32 cellular contexts compared by ENCODE assay signal in the genomic region with DNA sequence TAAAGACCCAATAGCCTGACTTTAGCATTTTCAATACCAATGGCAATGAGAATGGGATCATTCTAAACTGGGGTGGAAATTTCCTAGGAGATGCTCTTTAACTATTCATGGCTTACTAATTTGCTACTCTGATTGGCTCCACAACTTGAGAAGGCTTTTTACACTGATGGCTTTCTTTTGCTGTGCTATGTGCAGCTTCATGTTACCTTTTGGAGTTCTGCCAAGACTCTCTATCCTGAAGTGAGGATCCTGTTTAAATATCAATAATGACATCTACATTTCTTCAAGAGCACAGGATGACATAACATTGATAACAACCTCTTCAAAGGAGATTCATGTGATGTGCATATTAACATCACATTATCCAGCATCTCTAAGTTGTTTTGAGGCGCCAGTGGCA. TPM values are rescaled to one million over a fixed set of nuclear protein-coding genes. Genes with fewer than 3 reads are reported as not detected.
DNase-seq lines count a peak whose midpoint lies in the region; ATAC-seq and TF ChIP-seq lines count a peak whose summit lies in the region.
"Had no signal": no experiment of that assay in that cellular context is flagged by ENCODE, and none has a peak within 500 bp of the region (broad histone marks: within the 10 kb centered on the region; RNA-seq: fewer than 3 reads in every experiment).

No MANE protein-coding gene starts in this region.

- intact Hi-C loops in dendritic cell treated with granulocyte-macrophage colony-stimulating factor and Interleukin-4, amounts not matched to agents 40 ng/mL and 50 ng/mL, for 4 days (cut with micrococcal nuclease), result loop anchor here (10.0 kb wide), 1 partner anchor 116 kb away; no protein-coding TSS in a partner anchor

- H3K4me1 Mint-ChIP-seq in dendritic cell treated with granulocyte-macrophage colony-stimulating factor and Interleukin-4, amounts not matched to agents 40 ng/mL and 50 ng/mL, for 4 days (ENCODE audit: low read depth), result peaks cover 44% of the 10 kb centered on the region
- H3K4me1 Mint-ChIP-seq in activated CD4-positive, alpha-beta memory T cell treated with anti-CD3 and anti-CD28 coated beads, Interleukin-2, amount 10 ng/mL, durations not matched to agents 7 days and 5 days, result peaks cover 16% of the 10 kb centered on the region
- H3K4me1 Mint-ChIP-seq in chondrocyte (ENCODE audit: low read depth), result no peaks in the 10 kb centered on the region
- H3K4me1 Mint-ChIP-seq: mesothelial cell of epicardium, naive B cell had no signal

- POLR2A ChIA-PET in activated CD4-positive, alpha-beta memory T cell treated with anti-CD3 and anti-CD28 coated beads, Interleukin-2, amount 10 ng/mL, durations not matched to agents 7 days and 5 days (lab: Charles Lee), result no interaction called here

- TF ChIP-seq CTCF in chondrocyte (IDR thresholded peaks at IDR 0.05), result no peak

- H3K27me3 Mint-ChIP-seq in dendritic cell treated with granulocyte-macrophage colony-stimulating factor and Interleukin-4, amounts not matched to agents 40 ng/mL and 50 ng/mL, for 4 days, result peaks cover 13% of the 10 kb centered on the region
- peaks cover 12% of the 10 kb centered on the region for H3K27me3 Mint-ChIP-seq in activated CD4-positive, alpha-beta memory T cell treated with anti-CD3 and anti-CD28 coated beads, Interleukin-2, amount 10 ng/mL, durations not matched to agents 7 days and 5 days
- peaks cover 32% of the 10 kb centered on the region for H3K27me3 Mint-ChIP-seq in chondrocyte (ENCODE audit: low read depth)
- H3K27me3 Mint-ChIP-seq: activated CD4-positive, alpha-beta memory T cell treated with anti-CD3 and anti-CD28 coated beads for 36 hours; central memory CD8-positive, alpha-beta T cell had no signal

- DNase-seq in NCI-H1436 (lab: John Stamatoyannopoulos, UW) (peak; percentile 5), NCI-H1436 treated with DMSO at 0.1 percent for 48 hours (lab: John Stamatoyannopoulos, UW) (no peak), LHCN-M2 (ENCODE audit: low read depth) (peak; percentile 2), NCI-H345 (lab: John Stamatoyannopoulos, UW) (peak; percentile 84), chondrocyte (ENCODE audit: low spot score) (no peak)
- no peak for DNase-seq in activated CD4-positive, alpha-beta memory T cell treated with anti-CD3 and anti-CD28 coated beads, Interleukin-2, amount 10 ng/mL, durations not matched to agents 7 days and 5 days
- DNase-seq: activated CD4-positive, alpha-beta memory T cell treated with anti-CD3 and anti-CD28 coated beads for 36 hours; activated CD4-positive, alpha-beta T cell treated with anti-CD3 and anti-CD28 coated beads for 1 hour; activated CD8-positive, alpha-beta memory T cell treated with anti-CD3 and anti-CD28 coated beads, Interleukin-2, amount 50 U/mL, for 48 hours; activated naive CD4-positive, alpha-beta T cell treated with Interleukin-2 at 50 U/mL for 16 hours; AML-193; CD4-positive, CD25-positive, alpha-beta regulatory T cell; foreskin keratinocyte; heart right ventricle; kidney glomerular epithelial cell; naive B cell; NCI-H226; right cardiac atrium; Right ventricle myocardium superior; stimulated activated naive CD4-positive, alpha-beta T cell had no signal

- H3K36me3 Mint-ChIP-seq in dendritic cell treated with granulocyte-macrophage colony-stimulating factor and Interleukin-4, amounts not matched to agents 40 ng/mL and 50 ng/mL, for 4 days (ENCODE audit: low read depth), result no peaks in the 10 kb centered on the region
- H3K36me3 Mint-ChIP-seq in activated CD4-positive, alpha-beta memory T cell treated with anti-CD3 and anti-CD28 coated beads, Interleukin-2, amount 10 ng/mL, durations not matched to agents 7 days and 5 days (ENCODE audit: low read depth), result no peaks in the 10 kb centered on the region
- H3K36me3 Mint-ChIP-seq in chondrocyte (ENCODE audit: low read depth), result peaks cover 1% of the 10 kb centered on the region
- H3K36me3 Mint-ChIP-seq: activated CD4-positive, alpha-beta memory T cell treated with anti-CD3 and anti-CD28 coated beads for 36 hours; CD4-positive, CD25-positive, alpha-beta regulatory T cell; mesothelial cell of epicardium had no signal

- ATAC-seq in GM18520 (IDR thresholded peaks at IDR 0.05; ENCODE audit: unreplicated experiment), result no peak
- ATAC-seq: A549, foreskin keratinocyte, GM12878, heart right ventricle, right cardiac atrium had no signal

- peak overlapping the region; percentile 21 for H3K27ac Mint-ChIP-seq in dendritic cell treated with granulocyte-macrophage colony-stimulating factor and Interleukin-4, amounts not matched to agents 40 ng/mL and 50 ng/mL, for 4 days
- no peak overlapping the region for H3K27ac Mint-ChIP-seq in activated CD4-positive, alpha-beta memory T cell treated with anti-CD3 and anti-CD28 coated beads, Interleukin-2, amount 10 ng/mL, durations not matched to agents 7 days and 5 days
- H3K27ac Mint-ChIP-seq in chondrocyte (ENCODE audit: unreplicated experiment), result no peak overlapping the region
- H3K27ac Mint-ChIP-seq: activated CD4-positive, alpha-beta memory T cell treated with anti-CD3 and anti-CD28 coated beads for 36 hours; activated T-helper 1 cell treated with anti-CD3 and anti-CD28 coated beads, Interleukin-12 subunit alpha, Interleukin-12 subunit beta, Interleukin-2, Interleukin-4 antibody, amounts not matched to agents 30 ng/mL and 10 ng/mL and 1 ng/mL, durations not matched to agents 14 hours and 24 hours and 36 hours; mesothelial cell of epicardium; naive B cell had no signal

- no peak overlapping the region for H3K4me3 Mint-ChIP-seq in dendritic cell treated with granulocyte-macrophage colony-stimulating factor and Interleukin-4, amounts not matched to agents 40 ng/mL and 50 ng/mL, for 4 days
- no peak overlapping the region for H3K4me3 Mint-ChIP-seq in activated CD4-positive, alpha-beta memory T cell treated with anti-CD3 and anti-CD28 coated beads, Interleukin-2, amount 10 ng/mL, durations not matched to agents 7 days and 5 days
- no peak overlapping the region for H3K4me3 Mint-ChIP-seq in chondrocyte (ENCODE audit: unreplicated experiment)
- H3K4me3 Mint-ChIP-seq: activated CD4-positive, alpha-beta memory T cell treated with anti-CD3 and anti-CD28 coated beads for 36 hours; activated T-helper 1 cell treated with anti-CD3 and anti-CD28 coated beads, Interleukin-12 subunit alpha, Interleukin-12 subunit beta, Interleukin-2, Interleukin-4 antibody, amounts not matched to agents 30 ng/mL and 10 ng/mL and 1 ng/mL, durations not matched to agents 14 hours and 24 hours and 36 hours; CD4-positive, CD25-positive, alpha-beta regulatory T cell; central memory CD8-positive, alpha-beta T cell; mesothelial cell of epicardium; naive B cell had no signal

- CTCF ChIA-PET in activated CD4-positive, alpha-beta memory T cell treated with anti-CD3 and anti-CD28 coated beads, Interleukin-2, amount 10 ng/mL, durations not matched to agents 7 days and 5 days (lab: Charles Lee), result no interaction called here

- no peaks in the 10 kb centered on the region for H3K9me3 Mint-ChIP-seq in dendritic cell treated with granulocyte-macrophage colony-stimulating factor and Interleukin-4, amounts not matched to agents 40 ng/mL and 50 ng/mL, for 4 days
- no peaks in the 10 kb centered on the region for H3K9me3 Mint-ChIP-seq in activated CD4-positive, alpha-beta memory T cell treated with anti-CD3 and anti-CD28 coated beads, Interleukin-2, amount 10 ng/mL, durations not matched to agents 7 days and 5 days
- H3K9me3 Mint-ChIP-seq in chondrocyte (ENCODE audit: low read depth), result peaks cover 7% of the 10 kb centered on the region

RNA-seq across cellular contexts. Expression of a gene that starts 43.4 kb away (rescaled TPM):
- total RNA-seq in LHCN-M2 (2014; rRNA removed) (not detected in 2 replicates), chondrocyte (not detected in 3 replicates)
- polyA plus RNA-seq in LHCN-M2 (2012), result not detected
- total RNA-seq in activated CD4-positive, alpha-beta memory T cell treated with anti-CD3 and anti-CD28 coated beads, Interleukin-2, amount 10 ng/mL, durations not matched to agents 7 days and 5 days, result 100 to 1,000 TPM; 109 to 111 TPM
- total RNA-seq: dermis microvascular lymphatic vessel endothelial cell, esophagus muscularis mucosa, foreskin keratinocyte, H1, mesothelial cell of epicardium, Right ventricle myocardium superior, smooth muscle cell, suprapubic skin had no signal
- polyA plus RNA-seq: A549, foreskin keratinocyte, right cardiac atrium, smooth muscle cell had no signal

Comparison
In these comparisons a context has a peak if more than half of its experiments do, and no peak if none do; other contexts are left out.
1. DNase-seq: peak in NCI-H1436 (single experiment), LHCN-M2 (single experiment) and NCI-H345 (single experiment); none in NCI-H1436 treated with DMSO at 0.1 percent for 48 hours (single experiment), activated CD4-positive, alpha-beta memory T cell treated with anti-CD3 and anti-CD28 coated beads, Interleukin-2, amount 10 ng/mL, durations not matched to agents 7 days and 5 days (single experiment) and chondrocyte (single experiment).
2. RNA of a gene that starts 43.4 kb away (total RNA-seq): 109 to 111 TPM in activated CD4-positive, alpha-beta memory T cell treated with anti-CD3 and anti-CD28 coated beads, Interleukin-2, amount 10 ng/mL, durations not matched to agents 7 days and 5 days; not detected in LHCN-M2 and not detected in chondrocyte; every median in the first group is over 100 times any median in the second.